In the genomic region with DNA sequence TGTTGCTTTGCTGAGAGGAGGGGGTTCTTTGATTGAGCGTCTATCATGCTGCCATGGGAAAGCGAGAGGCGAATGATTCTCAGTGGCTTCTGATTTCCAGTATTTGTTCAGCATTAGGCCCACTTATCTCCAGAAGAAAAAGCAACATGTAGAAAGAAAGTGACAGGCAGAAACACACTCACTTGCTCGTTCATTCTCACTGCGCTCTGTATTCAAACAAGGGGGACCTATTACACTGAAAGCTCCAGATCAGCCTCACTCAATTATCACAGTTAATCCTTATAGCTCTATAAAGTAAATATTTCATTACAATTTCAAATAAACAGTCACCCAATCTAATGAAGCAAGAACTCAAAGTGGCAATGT, we compare ENCODE assay signal across 21 cellular contexts.
DNase-seq lines count a peak whose midpoint lies in the region; ATAC-seq and TF ChIP-seq lines count a peak whose summit lies in the region.
"Had no signal": no experiment of that assay in that cellular context is flagged by ENCODE, and none has a peak within 500 bp of the region (broad histone marks: within the 10 kb centered on the region; RNA-seq: fewer than 3 reads in every experiment).

No MANE protein-coding gene starts in this region.

- peak overlapping the region; percentile 82 for H3K27ac ChIP-seq in endodermal cell (ENCODE audit: low read depth, low read length)
- peak overlapping the region; percentile 86 for H3K27ac ChIP-seq in neural progenitor cell
- H3K27ac ChIP-seq: brain microvascular endothelial cell, colonic mucosa, Peyer's patch, thoracic aorta, VCaP had no signal

- H3K27ac Mint-ChIP-seq in endodermal cell (peak overlapping the region; percentile 24), neural progenitor cell (peak overlapping the region; percentile 30)
- H3K27ac Mint-ChIP-seq: CD4-positive, CD25-positive, alpha-beta regulatory T cell; T-helper 17 cell had no signal

- no peak overlapping the region for H2AFZ ChIP-seq in neural progenitor cell (replicated peaks)

- H3K36me3 Mint-ChIP-seq in endodermal cell (ENCODE audit: low read depth) (no peaks in the 10 kb centered on the region), neural progenitor cell (peaks cover 4% of the 10 kb centered on the region)
- H3K36me3 Mint-ChIP-seq: CD4-positive, CD25-positive, alpha-beta regulatory T cell had no signal

- H3K9me3 Mint-ChIP-seq in endodermal cell (no peaks in the 10 kb centered on the region), neural progenitor cell (no peaks in the 10 kb centered on the region)

- H3K27me3 ChIP-seq in endodermal cell (ENCODE audit: control insufficient read depth, insufficient read depth, low read length, poor library complexity, severe bottlenecking) (no peaks in the 10 kb centered on the region), neural progenitor cell (no peaks in the 10 kb centered on the region)
- H3K27me3 ChIP-seq: brain microvascular endothelial cell, colonic mucosa, Peyer's patch had no signal

- peaks cover 26% of the 10 kb centered on the region for H3K4me1 Mint-ChIP-seq in endodermal cell
- H3K4me1 Mint-ChIP-seq in neural progenitor cell, result peaks cover 36% of the 10 kb centered on the region
- H3K4me1 Mint-ChIP-seq: CD4-positive, CD25-positive, alpha-beta regulatory T cell; T-helper 17 cell had no signal

- DNase-seq in NCI-H128 (lab: John Stamatoyannopoulos, UW; ENCODE audit: unreplicated experiment), result peak; percentile 54
- DNase-seq in endodermal cell, result no peak
- DNase-seq in neural progenitor cell (ENCODE audit: low spot score), result no peak
- no peak for DNase-seq in NCI-H187 (lab: John Stamatoyannopoulos, UW)
- no peak for DNase-seq in DMS79 (lab: John Stamatoyannopoulos, UW)
- DNase-seq: activated CD8-positive, alpha-beta memory T cell treated with anti-CD3 and anti-CD28 coated beads, Interleukin-2, amount 50 U/mL, for 48 hours; brain microvascular endothelial cell; CD4-positive, CD25-positive, alpha-beta regulatory T cell; colonic mucosa; head of caudate nucleus; KG1; left ventricle myocardium superior; NCI-H446; Peyer's patch; T-helper 17 cell had no signal

- WGBS in endodermal cell (ENCODE audit: insufficient coverage in 1 of 2, insufficient read length in 1 of 2), 2 experiments, result 44 to 45% methylated on average over 3 to 5 of the region's 5 CpGs

- H3K9me3 ChIP-seq in ES-I3 (ENCODE audit: control insufficient read depth, insufficient read depth, low read length), result no peaks in the 10 kb centered on the region
- H3K9me3 ChIP-seq in endodermal cell (ENCODE audit: control insufficient read depth, low read length), result no peaks in the 10 kb centered on the region
- H3K9me3 ChIP-seq in neural progenitor cell (ENCODE audit: low read depth), result no peaks in the 10 kb centered on the region
- H3K9me3 ChIP-seq: colonic mucosa, Peyer's patch, thoracic aorta had no signal

- H3K4me1 ChIP-seq in ES-I3 (ENCODE audit: insufficient read depth, low read length), result peaks cover 30% of the 10 kb centered on the region
- no peaks in the 10 kb centered on the region for H3K4me1 ChIP-seq in endodermal cell (ENCODE audit: control insufficient read depth, insufficient read depth, low read length)
- peaks cover 36% of the 10 kb centered on the region for H3K4me1 ChIP-seq in neural progenitor cell
- H3K4me1 ChIP-seq: colonic mucosa, Peyer's patch had no signal

- peaks cover 4% of the 10 kb centered on the region for H3K79me2 ChIP-seq in neural progenitor cell (ENCODE audit: low read depth)

- H3K27me3 Mint-ChIP-seq in endodermal cell (ENCODE audit: insufficient read depth), result no peaks in the 10 kb centered on the region
- peaks cover 2% of the 10 kb centered on the region for H3K27me3 Mint-ChIP-seq in neural progenitor cell (ENCODE audit: insufficient read depth, low read depth)
- H3K27me3 Mint-ChIP-seq: T-helper 17 cell had no signal

- peaks cover 21% of the 10 kb centered on the region for H3F3A ChIP-seq in neural progenitor cell (ENCODE audit: low read depth)

- no peaks in the 10 kb centered on the region for H4K20me1 ChIP-seq in neural progenitor cell (ENCODE audit: low read depth)

- no peak for ATAC-seq in HG02870 (IDR thresholded peaks at IDR 0.05; ENCODE audit: unreplicated experiment)
- ATAC-seq: GM12878, left ventricle myocardium superior, sciatic nerve, T-helper 17 cell had no signal

- peak overlapping the region; percentile 37; the same call in 1 of the 2 replicates for H3K9ac ChIP-seq in ES-I3 (ENCODE audit: low read depth, low read length)
- H3K9ac ChIP-seq in endodermal cell (ENCODE audit: extremely low read depth, low read length, poor library complexity, severe bottlenecking), result no peak overlapping the region
- no peak overlapping the region for H3K9ac ChIP-seq in neural progenitor cell

- TF ChIP-seq CTCF in endodermal cell (conservative IDR thresholded peaks at IDR 0.05) (no peak), neural progenitor cell (IDR thresholded peaks at IDR 0.05) (no peak)

- H3K4me3 Mint-ChIP-seq in endodermal cell, result peak overlapping the region; percentile 20
- peak overlapping the region; percentile 7 for H3K4me3 Mint-ChIP-seq in neural progenitor cell
- H3K4me3 Mint-ChIP-seq: CD4-positive, CD25-positive, alpha-beta regulatory T cell; T-helper 17 cell had no signal

- H3K4me2 ChIP-seq in neural progenitor cell, result peak overlapping the region; percentile 67

- H3K36me3 ChIP-seq in ES-I3 (ENCODE audit: insufficient read depth, low read length) (no peaks in the 10 kb centered on the region), endodermal cell (ENCODE audit: control insufficient read depth, insufficient read depth, low read length) (no peaks in the 10 kb centered on the region), neural progenitor cell (no peaks in the 10 kb centered on the region)
- H3K36me3 ChIP-seq: brain microvascular endothelial cell, colonic mucosa, Peyer's patch, thoracic aorta had no signal

- H3K4me3 ChIP-seq in endodermal cell (ENCODE audit: low read length), result no peak overlapping the region
- peak overlapping the region; percentile 3 for H3K4me3 ChIP-seq in neural progenitor cell
- H3K4me3 ChIP-seq: colonic mucosa, GM12878, Peyer's patch, thoracic aorta had no signal
